Comparison of ENCODE assay signal across 14 cellular contexts in the genomic region with DNA sequence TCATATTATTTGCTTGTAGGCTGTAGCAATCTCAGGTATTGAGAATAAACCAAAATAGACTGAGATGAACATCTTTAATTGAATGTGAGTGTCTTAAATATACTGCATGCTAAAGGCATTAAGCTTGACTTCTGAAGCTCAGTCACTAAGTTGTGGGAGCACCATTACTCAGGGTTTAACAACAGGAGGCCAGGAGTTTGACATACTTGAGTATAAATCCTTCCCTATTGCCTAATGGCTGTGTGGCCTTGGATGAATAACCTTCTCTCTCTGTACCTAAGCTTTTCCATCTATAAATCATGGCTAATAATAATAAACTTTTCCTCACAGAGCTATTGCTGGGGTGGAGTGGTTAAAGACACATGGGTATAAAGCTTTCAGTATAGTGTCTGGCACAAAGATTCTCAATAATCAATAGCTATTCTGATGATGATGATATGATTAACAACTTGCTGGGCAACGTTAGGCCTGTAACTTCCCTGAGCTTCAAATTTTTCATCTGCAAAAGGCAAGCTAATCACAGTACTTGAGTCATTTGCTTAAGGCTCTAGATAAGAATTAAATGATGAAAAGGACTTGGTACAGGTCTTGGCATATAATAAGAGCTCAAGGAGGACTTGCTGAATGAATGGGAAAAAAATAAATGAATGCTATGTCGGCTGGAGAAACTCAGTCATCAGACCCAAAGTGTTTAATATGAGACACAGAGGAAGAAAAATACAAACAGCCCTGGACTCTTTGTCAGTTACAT.
DNase-seq lines count a peak whose midpoint lies in the region; ATAC-seq and TF ChIP-seq lines count a peak whose summit lies in the region.
"Had no signal": no experiment of that assay in that cellular context is flagged by ENCODE, and none has a peak within 500 bp of the region (broad histone marks: within the 10 kb centered on the region; RNA-seq: fewer than 3 reads in every experiment).

No MANE protein-coding gene starts in this region.

- H3K4me3 ChIP-seq in AG10803 (ENCODE audit: low read length): no peak overlapping the region
- H3K4me3 ChIP-seq in adipocyte (ENCODE audit: low read length): peak overlapping the region; percentile 35
- H3K4me3 ChIP-seq in smooth muscle cell: no peak overlapping the region
- H3K4me3 ChIP-seq: gastroesophageal sphincter had no signal

- H3K27ac ChIP-seq in foreskin keratinocyte: no peak overlapping the region
- H3K27ac ChIP-seq in smooth muscle cell (ENCODE audit: low read depth): peak overlapping the region; percentile 64

- H3K36me3 Mint-ChIP-seq in activated CD8-positive, alpha-beta T cell treated with anti-CD3 and anti-CD28 coated beads for 36 hours (ENCODE audit: low read depth): no peaks in the 10 kb centered on the region

- H3K9me3 ChIP-seq in adipocyte (ENCODE audit: control insufficient read depth, low read length) (peaks cover 3% of the 10 kb centered on the region), smooth muscle cell (replicated peaks; ENCODE audit: low read depth) (no peaks in the 10 kb centered on the region)
- H3K9me3 ChIP-seq: gastroesophageal sphincter had no signal

- 13% methylated on average over 2 of the region's 2 CpGs for WGBS in smooth muscle cell (ENCODE audit: low lambda C conversion rate)

- H3K36me3 ChIP-seq in adipocyte (ENCODE audit: control insufficient read depth, insufficient read depth, low read length, severe bottlenecking): no peaks in the 10 kb centered on the region
- H3K36me3 ChIP-seq in smooth muscle cell (ENCODE audit: low read depth): no peaks in the 10 kb centered on the region
- H3K36me3 ChIP-seq: gastroesophageal sphincter had no signal

- peak overlapping the region; percentile 59 for H3K4me2 ChIP-seq in smooth muscle cell

- no peak overlapping the region for H3K27ac Mint-ChIP-seq in activated CD8-positive, alpha-beta T cell treated with anti-CD3 and anti-CD28 coated beads for 36 hours
- H3K27ac Mint-ChIP-seq: activated T-helper 2 cell treated with anti-CD3 and anti-CD28 coated beads, Interferon-gamma antibody, Interleukin-2, Interleukin-4, amounts not matched to agents 10 μg/mL and 5 μg/mL and 100 μg/mL, durations not matched to agents 14 hours and 24 hours and 36 hours had no signal

- H3K9ac ChIP-seq in adipocyte (ENCODE audit: low read length): peak overlapping the region; percentile 35
- H3K9ac ChIP-seq in smooth muscle cell (ENCODE audit: low read depth): no peak overlapping the region

- H3K4me1 ChIP-seq in adipocyte (ENCODE audit: control insufficient read depth, insufficient read depth, low read length) (peaks cover 26% of the 10 kb centered on the region), foreskin keratinocyte (peaks cover 5% of the 10 kb centered on the region), smooth muscle cell (ENCODE audit: low read depth) (no peaks in the 10 kb centered on the region)

- CTCF ChIA-PET in activated CD8-positive, alpha-beta T cell treated with anti-CD3 and anti-CD28 coated beads for 36 hours (lab: Charles Lee): interaction anchor here (0.6 to 1.4 kb wide), 4 partner anchors 187 to 483 kb away, joined by 3 to 6 read pairs (median 3); no protein-coding TSS in a partner anchor

- no peak overlapping the region for H2AFZ ChIP-seq in smooth muscle cell (ENCODE audit: low read depth)

- H3F3A ChIP-seq in smooth muscle cell (ENCODE audit: low read depth): peaks cover 28% of the 10 kb centered on the region

- intact Hi-C loops in activated CD8-positive, alpha-beta T cell treated with anti-CD3 and anti-CD28 coated beads for 36 hours (cut with micrococcal nuclease): no loop called here

- H3K27me3 ChIP-seq in adipocyte (replicated peaks; ENCODE audit: control insufficient read depth, insufficient read depth, low read length) (no peaks in the 10 kb centered on the region), foreskin keratinocyte (no peaks in the 10 kb centered on the region), smooth muscle cell (ENCODE audit: low read depth) (no peaks in the 10 kb centered on the region)
- H3K27me3 ChIP-seq: gastroesophageal sphincter had no signal

- TF ChIP-seq CTCF in AG10803 (conservative IDR thresholded peaks at IDR 0.05; ENCODE audit: low read length) (no peak), foreskin keratinocyte (conservative IDR thresholded peaks at IDR 0.05) (no peak), smooth muscle cell (IDR thresholded peaks at IDR 0.05; ENCODE audit: borderline replicate concordance, insufficient read depth, poor library complexity, severe bottlenecking) (no peak)
- TF ChIP-seq CTCF in activated CD8-positive, alpha-beta T cell treated with anti-CD3 and anti-CD28 coated beads for 36 hours (IDR thresholded peaks at IDR 0.05): no peak

- H4K20me1 ChIP-seq in smooth muscle cell (ENCODE audit: low read depth): no peaks in the 10 kb centered on the region

- H3K79me2 ChIP-seq in smooth muscle cell (ENCODE audit: low read depth): no peaks in the 10 kb centered on the region

- ATAC-seq in foreskin keratinocyte (peak; percentile 37), HG03196 (IDR thresholded peaks at IDR 0.05; ENCODE audit: unreplicated experiment) (no peak)
- ATAC-seq in activated CD8-positive, alpha-beta T cell treated with anti-CD3 and anti-CD28 coated beads for 36 hours: no peak

- DNase-seq in AG10803 (ENCODE audit: low read depth) (peak; percentile 63), adipocyte (ENCODE audit: low read depth) (peak; percentile 30), foreskin keratinocyte (peak in 1 of 2 donors; percentile 14), smooth muscle cell (lab: John Stamatoyannopoulos, UW; ENCODE audit: unreplicated experiment) (no peak), NCI-H2227 (lab: John Stamatoyannopoulos, UW; ENCODE audit: unreplicated experiment) (no peak), dermis blood vessel endothelial cell (no peak)
- no peak for DNase-seq in activated CD8-positive, alpha-beta T cell treated with anti-CD3 and anti-CD28 coated beads for 36 hours
- DNase-seq: activated CD4-positive, alpha-beta T cell treated with anti-CD3 and anti-CD28 coated beads for 4 hours; H9; NCI-H345 had no signal

- H3K9me3 Mint-ChIP-seq in activated CD8-positive, alpha-beta T cell treated with anti-CD3 and anti-CD28 coated beads for 36 hours: peaks cover 2% of the 10 kb centered on the region
- H3K9me3 Mint-ChIP-seq: activated T-helper 2 cell treated with anti-CD3 and anti-CD28 coated beads, Interferon-gamma antibody, Interleukin-2, Interleukin-4, amounts not matched to agents 10 μg/mL and 5 μg/mL and 100 μg/mL, durations not matched to agents 14 hours and 24 hours and 36 hours; neural crest cell had no signal

- no peaks in the 10 kb centered on the region for H3K4me1 Mint-ChIP-seq in activated CD8-positive, alpha-beta T cell treated with anti-CD3 and anti-CD28 coated beads for 36 hours (ENCODE audit: low read depth)
- H3K4me1 Mint-ChIP-seq: H9 had no signal

- H3K4me3 Mint-ChIP-seq in activated CD8-positive, alpha-beta T cell treated with anti-CD3 and anti-CD28 coated beads for 36 hours: no peak overlapping the region
- H3K4me3 Mint-ChIP-seq: H9, neural crest cell had no signal

- peaks cover 2% of the 10 kb centered on the region for H3K27me3 Mint-ChIP-seq in activated CD8-positive, alpha-beta T cell treated with anti-CD3 and anti-CD28 coated beads for 36 hours

- POLR2A ChIA-PET in activated CD8-positive, alpha-beta T cell treated with anti-CD3 and anti-CD28 coated beads for 36 hours (lab: Charles Lee): no interaction called here

Comparison
In these comparisons a context has a peak if more than half of its experiments do, and no peak if none do; other contexts are left out.
1. DNase-seq: peak in AG10803 (single experiment) and adipocyte (single experiment); none in smooth muscle cell (single experiment), NCI-H2227 (single experiment), activated CD8-positive, alpha-beta T cell treated with anti-CD3 and anti-CD28 coated beads for 36 hours (single experiment) and dermis blood vessel endothelial cell (single experiment).